In genomic region chr16:10114411-10114810, GRCh38 we compare ENCODE assay signal across 18 cellular contexts.
DNase-seq lines count a peak whose midpoint lies in the region; ATAC-seq and TF ChIP-seq lines count a peak whose summit lies in the region.
"Had no signal": no experiment of that assay in that cellular context is flagged by ENCODE, and none has a peak within 500 bp of the region (broad histone marks: within the 10 kb centered on the region; RNA-seq: fewer than 3 reads in every experiment).

No MANE protein-coding gene starts in this region.

- H3K9me3 Mint-ChIP-seq in WTC11: peaks cover 17% of the 10 kb centered on the region; the same call in 1 of the 2 replicates
- H3K9me3 Mint-ChIP-seq: activated naive CD4-positive, alpha-beta T cell treated with anti-CD3 and anti-CD28 coated beads, Interleukin-2, amount 50 U/mL, for 72 hours; activated T-cell treated with anti-CD3 and anti-CD28 coated beads, Interleukin-2, amount 50 U/mL, for 4 hours; immature natural killer cell; natural killer cell had no signal

- no peaks in the 10 kb centered on the region for H4K20me1 ChIP-seq in PC-3 (ENCODE audit: low read length)

- no peaks in the 10 kb centered on the region for H3F3A ChIP-seq in PC-3 (ENCODE audit: low read length, unreplicated experiment)

- no peak overlapping the region for H3K4me3 Mint-ChIP-seq in WTC11
- H3K4me3 Mint-ChIP-seq: activated T-cell treated with anti-CD3 and anti-CD28 coated beads, Interleukin-2, amount 50 U/mL, for 4 hours; immature natural killer cell; natural killer cell had no signal

- no peak overlapping the region for H2AFZ ChIP-seq in PC-3 (ENCODE audit: low read length)

- no peak overlapping the region for H3K27ac Mint-ChIP-seq in WTC11
- H3K27ac Mint-ChIP-seq: activated naive CD4-positive, alpha-beta T cell treated with anti-CD3 and anti-CD28 coated beads, Interleukin-2, amount 50 U/mL, for 72 hours; immature natural killer cell; natural killer cell had no signal

- no peak for ATAC-seq in PC-3
- ATAC-seq in WTC11: no peak
- no peak for ATAC-seq in HG02588 (IDR thresholded peaks at IDR 0.05; ENCODE audit: unreplicated experiment)
- ATAC-seq: activated naive CD4-positive, alpha-beta T cell treated with anti-CD3 and anti-CD28 coated beads, Interleukin-2, amount 50 U/mL, for 72 hours; activated T-cell treated with anti-CD3 and anti-CD28 coated beads, Interleukin-2, amount 50 U/mL, for 4 hours; natural killer cell had no signal

- TF ChIP-seq CTCF in PC-3 (conservative IDR thresholded peaks at IDR 0.05; ENCODE audit: low read depth, low read length) (no peak), fibroblast of mammary gland (conservative IDR thresholded peaks at IDR 0.05; ENCODE audit: control insufficient read depth, insufficient read depth, low read depth, low read length) (no peak), WTC11 (IDR thresholded peaks at IDR 0.05) (no peak)

- H3K4me3 ChIP-seq in PC-3 (ENCODE audit: low read length) (no peak overlapping the region), fibroblast of mammary gland (ENCODE audit: control insufficient read depth, low read depth, low read length) (no peak overlapping the region)

- H3K9me3 ChIP-seq in PC-3 (ENCODE audit: low read length): no peaks in the 10 kb centered on the region

- H3K27me3 Mint-ChIP-seq in WTC11 (ENCODE audit: low read depth): peaks cover 2% of the 10 kb centered on the region; the same call in 1 of the 2 replicates

- DNase-seq in AG08395 (ENCODE audit: low spot score) (peak; percentile 24), PC-3 (peak; percentile 65), fibroblast of mammary gland (ENCODE audit: low read depth) (peak; percentile 78), posterior vena cava (ENCODE audit: low spot score) (peak; percentile 84), ureter (ENCODE audit: low spot score) (no peak), WTC11 (ENCODE audit: low spot score) (no peak), NCI-H1436 treated with DMSO at 0.1 percent for 48 hours (lab: John Stamatoyannopoulos, UW) (no peak)
- DNase-seq: activated CD4-positive, alpha-beta T cell treated with anti-CD3 and anti-CD28 coated beads, Interleukin-2, amount 50 U/mL, for 48 hours; activated T-cell treated with anti-CD3 and anti-CD28 coated beads, Interleukin-2, amount 50 U/mL, for 4 hours; immature natural killer cell; natural killer cell; NCI-H187; small intestine; stimulated activated CD4-positive, alpha-beta T cell treated with anti-CD3 and anti-CD28 coated beads, Interleukin-4, amount 100 ng/mL, for 24 hours; SW 1271 had no signal

- H3K4me2 ChIP-seq in PC-3 (ENCODE audit: low read length): peak overlapping the region; percentile 30; the same call in 1 of the 2 replicates

- intact Hi-C loops in PC-3 (cut with micrococcal nuclease) (no loop called here), posterior vena cava (cut with DNase I) (no loop called here)

- BruUV-seq in PC-3 (replicated peaks; lab: Mats Ljungman, UMichigan): no TSS peak

- peak overlapping the region; percentile 71 for H3K27ac ChIP-seq in PC-3 (ENCODE audit: low read length)
- H3K27ac ChIP-seq: epithelial cell of prostate had no signal

- H3K27me3 ChIP-seq in PC-3 (ENCODE audit: low read length): no peaks in the 10 kb centered on the region

- H3K36me3 ChIP-seq in PC-3 (ENCODE audit: low read depth, low read length): no peaks in the 10 kb centered on the region

- CTCF ChIA-PET in PC-3 (lab: Charles Lee) (no interaction called here), WTC11 (lab: Charles Lee) (no interaction called here)

- H3K36me3 Mint-ChIP-seq in WTC11: no peaks in the 10 kb centered on the region
- H3K36me3 Mint-ChIP-seq: activated naive CD4-positive, alpha-beta T cell treated with anti-CD3 and anti-CD28 coated beads, Interleukin-2, amount 50 U/mL, for 72 hours; immature natural killer cell; natural killer cell had no signal

- peaks cover 4% of the 10 kb centered on the region for H3K4me1 Mint-ChIP-seq in WTC11
- H3K4me1 Mint-ChIP-seq: immature natural killer cell, natural killer cell had no signal

- no peaks in the 10 kb centered on the region for H3K79me2 ChIP-seq in PC-3 (ENCODE audit: low read length)

- H3K9me2 ChIP-seq in PC-3 (replicated peaks; ENCODE audit: low read length): no peaks in the 10 kb centered on the region

- POLR2A ChIA-PET in PC-3 (lab: Charles Lee; ENCODE audit: unreplicated experiment) (no interaction called here), WTC11 (lab: Charles Lee) (no interaction called here)

- H3K4me1 ChIP-seq in PC-3 (ENCODE audit: insufficient read depth, low read length): peaks cover 17% of the 10 kb centered on the region

- no peak overlapping the region for H3K9ac ChIP-seq in PC-3 (ENCODE audit: low read length)

TF ChIP-seq in WTC11, 78 proteins besides CTCF, POLR2A, EP300 and RAD21:
- TF ChIP-seq MLX (CRISPR knock-in tag; IDR thresholded peaks at IDR 0.05) (no peak), MYBL2 (CRISPR knock-in tag; IDR thresholded peaks at IDR 0.05) (no peak), RELA (CRISPR knock-in tag; IDR thresholded peaks at IDR 0.05; ENCODE audit: borderline replicate concordance) (no peak), SP1 (CRISPR knock-in tag; conservative IDR thresholded peaks at IDR 0.05) (no peak), NFYB (CRISPR knock-in tag; conservative IDR thresholded peaks at IDR 0.05; ENCODE audit: low read depth) (no peak)

Comparison
In these comparisons a context has a peak if more than half of its experiments do, and no peak if none do; other contexts are left out.
1. DNase-seq: peak in AG08395 (single experiment), PC-3 (single experiment), fibroblast of mammary gland (single experiment) and posterior vena cava (single experiment); none in ureter (single experiment), WTC11 (single experiment) and NCI-H1436 treated with DMSO at 0.1 percent for 48 hours (single experiment).